20 cellular contexts compared by ENCODE assay signal in genomic region chr15:52329980-52330379, GRCh38.
"Had no signal": no experiment of that assay in that cellular context is flagged by ENCODE, and none has a peak within 500 bp of the region (broad histone marks: within the 10 kb centered on the region; RNA-seq: fewer than 3 reads in every experiment).

No MANE protein-coding gene starts in this region.

- H3K4me3 ChIP-seq: dorsolateral prefrontal cortex, heart left ventricle, mucosa of descending colon, spleen, thoracic aorta, transverse colon had no signal

- DNase-seq: cortex of kidney; dorsolateral prefrontal cortex; effector memory CD4-positive, alpha-beta T cell; heart left ventricle; hippocampal formation; left colon; mucosa of descending colon; naive thymus-derived CD8-positive, alpha-beta T cell; posterior cingulate gyrus; spleen; stimulated activated CD4-positive, alpha-beta T cell treated with anti-CD3 and anti-CD28 coated beads, Interleukin-15, amount 100 ng/mL, for 24 hours; stimulated activated CD4-positive, alpha-beta T cell treated with anti-CD3 and anti-CD28 coated beads, Interleukin-1b, Interleukin-23, amount 100 ng/mL, for 48 hours; stimulated activated CD4-positive, alpha-beta T cell treated with anti-CD3 and anti-CD28 coated beads, Interleukin-4, amount 100 ng/mL, for 24 hours; stimulated activated naive B cell treated with anti-CD40 and anti-IgM and Interleukin-4, amounts not matched to agents 10 μg/mL and 1 μg/mL and 100 μg/mL, for 72 hours; stimulated activated naive CD8-positive, alpha-beta T cell treated with anti-CD3 and anti-CD28 coated beads, Interleukin-15, amount 100 ng/mL, for 72 hours; transverse colon had no signal

- ATAC-seq: esophagus mucosa; heart left ventricle; left colon; mucosa of descending colon; naive thymus-derived CD8-positive, alpha-beta T cell; sciatic nerve; stimulated activated naive B cell treated with anti-CD40 and anti-IgM and Interleukin-4, amounts not matched to agents 10 μg/mL and 1 μg/mL and 100 μg/mL, for 72 hours; stimulated activated naive CD8-positive, alpha-beta T cell treated with anti-CD3 and anti-CD28 coated beads, Interleukin-15, amount 100 ng/mL, for 72 hours had no signal

- H3K27ac ChIP-seq: heart left ventricle, neutrophil, spleen, thoracic aorta, transverse colon had no signal

- H3K36me3 ChIP-seq: transverse colon had no signal

- H3K27me3 ChIP-seq: dorsolateral prefrontal cortex, heart left ventricle, neutrophil, spleen, transverse colon had no signal

- H3K4me1 ChIP-seq: transverse colon had no signal

- H3K9me3 ChIP-seq: heart left ventricle, mucosa of descending colon, neutrophil, spleen, thoracic aorta, transverse colon had no signal
